8 cellular contexts compared by ENCODE assay signal in the genomic region with DNA sequence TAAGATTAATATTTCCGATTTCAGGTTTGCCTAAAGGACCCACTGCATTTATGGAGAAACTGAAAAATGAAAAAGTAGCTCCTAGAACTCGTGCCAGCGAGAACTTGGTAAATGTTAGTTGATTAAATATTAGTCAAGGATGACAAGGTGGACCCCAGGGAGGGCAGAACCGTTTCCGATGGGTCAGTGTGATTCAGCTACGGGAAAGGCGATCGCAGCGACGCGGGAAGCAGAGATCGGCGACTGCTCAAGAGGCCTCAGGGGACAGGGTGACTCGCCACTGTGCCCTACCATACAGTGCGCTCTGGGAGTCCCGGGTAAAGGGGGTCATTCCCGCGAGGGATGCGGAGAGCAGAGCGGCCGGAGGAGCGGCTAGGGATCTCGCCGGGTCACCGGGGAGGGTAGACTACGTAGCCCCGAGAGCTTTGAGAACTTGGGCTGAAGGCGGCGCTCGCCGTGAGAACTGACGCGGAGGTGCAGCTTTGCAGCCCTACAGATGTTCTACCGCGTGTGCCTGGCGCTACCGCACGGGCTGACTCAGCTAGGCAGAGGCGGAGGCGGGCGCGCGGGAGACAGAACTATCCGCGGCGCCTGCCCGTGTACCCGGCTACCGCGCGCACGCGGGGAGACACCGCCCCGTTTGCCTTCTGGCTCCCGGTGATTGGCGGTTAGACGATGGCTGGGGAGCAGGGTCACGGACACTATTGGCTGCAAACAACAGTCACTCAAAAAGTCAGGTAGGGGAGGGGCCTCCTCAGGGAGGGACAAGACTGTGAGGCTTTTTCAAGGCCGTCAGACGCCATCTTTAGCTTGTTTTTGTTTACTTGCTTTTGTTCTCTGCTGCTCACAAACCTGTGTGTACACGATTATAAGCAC. TPM values are rescaled to one million over a fixed set of nuclear protein-coding genes. Genes with fewer than 3 reads are reported as not detected.
A peak's percentile ranks its signal among the peaks of the same experiment; 100 is the strongest.
DNase-seq lines count a peak whose midpoint lies in the region; TF ChIP-seq lines count a peak whose summit lies in the region.

No MANE protein-coding gene starts in this region.

- peak overlapping the region; percentile 80 for H3K23ac ChIP-seq in neuronal stem cell (ENCODE audit: low read depth, low read length, poor library complexity)

- no peaks in the 10 kb centered on the region for H3K79me1 ChIP-seq in neuronal stem cell (ENCODE audit: low read depth, low read length)

- H2BK5ac ChIP-seq in neuronal stem cell (ENCODE audit: low read length) = peak overlapping the region; percentile 25

- TF ChIP-seq CTCF in MM.1S (IDR thresholded peaks at IDR 0.05; ENCODE audit: low read length) = peak; percentile 13; the same call in 1 of the 2 replicates

- peak overlapping the region; percentile 52 for H3K4me3 ChIP-seq in HAP-1
- H3K4me3 ChIP-seq in MM.1S (ENCODE audit: low read length) = peak overlapping the region; percentile 73
- peak overlapping the region; percentile 83 to 88 for H3K4me3 ChIP-seq in neuronal stem cell (ENCODE audit: low read length in 2 of 2)

- no peak overlapping the region for H2BK12ac ChIP-seq in neuronal stem cell (ENCODE audit: low read length)

- WGBS in neuronal stem cell (ENCODE audit: extremely low coverage in 2 of 2, insufficient read length in 2 of 2, insufficient replicate concordance in 1 of 2), 2 donors = no CpG with 5 or more reads among the region's 62 CpGs

- no peak overlapping the region for H4K8ac ChIP-seq in neuronal stem cell (ENCODE audit: low read depth, low read length)

- DNase-seq in GDM1 (lab: John Stamatoyannopoulos, UW) (peak; percentile 97), HAP-1 (ENCODE audit: low spot score in 2 of 2) (peak; percentile 97), MM.1S (peak; percentile 92), SIG-M5 (lab: John Stamatoyannopoulos, UW) (peak; percentile 85), foreskin melanocyte (peak; percentile 97), neuronal stem cell (ENCODE audit: low spot score) (peak; percentile 95), substantia nigra (lab: John Stamatoyannopoulos, UW) (peak; percentile 66 to 98 (median 95))
- peak; percentile 84 to 94 (median 88) for DNase-seq in activated naive CD4-positive, alpha-beta T cell (lab: John Stamatoyannopoulos, UW)

- no peaks in the 10 kb centered on the region for H3K79me2 ChIP-seq in MM.1S (ENCODE audit: low read length)

- H2BK15ac ChIP-seq in neuronal stem cell (ENCODE audit: low read length) = no peak overlapping the region

- H2BK120ac ChIP-seq in neuronal stem cell (ENCODE audit: low read depth, low read length) = no peak overlapping the region

- in situ Hi-C loops in HAP-1 (cut with MboI; ENCODE audit: low sequenced_read_pairs) = no loop called here

- H3K4me1 ChIP-seq in HAP-1 (peaks cover 29% of the 10 kb centered on the region), MM.1S (ENCODE audit: low read length) (peaks cover 17% of the 10 kb centered on the region; the same call in 1 of the 2 replicates), neuronal stem cell (ENCODE audit: control insufficient read depth in 2 of 2, insufficient read depth in 1 of 2, low read depth in 1 of 2, low read length in 2 of 2) (peaks cover 5 to 7% of the 10 kb centered on the region in 2 donors)

- H2AK5ac ChIP-seq in neuronal stem cell (ENCODE audit: low read depth, low read length) = no peak overlapping the region

- no peaks in the 10 kb centered on the region for H3K9me2 ChIP-seq in MM.1S (replicated peaks; ENCODE audit: insufficient read depth, low read length)

- peak overlapping the region; percentile 48 for H2AFZ ChIP-seq in MM.1S (ENCODE audit: low read length)
- peak overlapping the region; percentile 84 for H2AFZ ChIP-seq in neuronal stem cell (ENCODE audit: low read length)

- peak overlapping the region; percentile 98 for H3K18ac ChIP-seq in neuronal stem cell (ENCODE audit: low read length)

- H3K4me2 ChIP-seq in MM.1S (ENCODE audit: low read depth, low read length) = peak overlapping the region; percentile 85
- peak overlapping the region; percentile 72 for H3K4me2 ChIP-seq in neuronal stem cell (ENCODE audit: insufficient read depth, low read length, poor library complexity, severe bottlenecking)

- H3K9ac ChIP-seq in MM.1S (ENCODE audit: low read length) (peak overlapping the region; percentile 86), neuronal stem cell (ENCODE audit: low read depth, low read length, poor library complexity) (peak overlapping the region; percentile 89)

- H3K36me3 ChIP-seq in HAP-1 (replicated peaks) (no peaks in the 10 kb centered on the region), MM.1S (replicated peaks; ENCODE audit: insufficient read depth, low read length) (no peaks in the 10 kb centered on the region), neuronal stem cell (replicated peaks in 1 of 2; ENCODE audit: control insufficient read depth in 2 of 2, insufficient read depth in 2 of 2, low read length in 2 of 2) (no peaks in the 10 kb centered on the region)

- peaks cover 19% of the 10 kb centered on the region for H3F3A ChIP-seq in MM.1S (ENCODE audit: insufficient read depth, low read length)

- H4K20me1 ChIP-seq in MM.1S (ENCODE audit: insufficient read depth, low read length) = no peaks in the 10 kb centered on the region

- no peaks in the 10 kb centered on the region for H3K27me3 ChIP-seq in HAP-1 (ENCODE audit: low read depth)
- no peaks in the 10 kb centered on the region for H3K27me3 ChIP-seq in MM.1S (replicated peaks; ENCODE audit: insufficient read depth, low read length)
- no peaks in the 10 kb centered on the region for H3K27me3 ChIP-seq in neuronal stem cell (ENCODE audit: control insufficient read depth in 3 of 3, insufficient read depth in 3 of 3, low read depth in 1 of 3, low read length in 3 of 3)

- no peak overlapping the region for H3K4ac ChIP-seq in neuronal stem cell (ENCODE audit: low read length)

- peak overlapping the region; percentile 14 for H4K91ac ChIP-seq in neuronal stem cell (ENCODE audit: low read depth, low read length, poor library complexity)

- H3K27ac ChIP-seq in MM.1S (ENCODE audit: low read length) (peak overlapping the region; percentile 91), neuronal stem cell (replicated peaks; ENCODE audit: low read length) (peak overlapping the region; percentile 92), substantia nigra (ENCODE audit: low read depth, low read length, poor library complexity, severe bottlenecking) (peak overlapping the region; percentile 99)

- H3K9me3 ChIP-seq in HAP-1 (no peaks in the 10 kb centered on the region), MM.1S (replicated peaks; ENCODE audit: insufficient read depth, low read length) (no peaks in the 10 kb centered on the region), neuronal stem cell (replicated peaks in 1 of 2; ENCODE audit: control insufficient read depth in 2 of 2, insufficient read depth in 1 of 2, low read depth in 1 of 2, low read length in 2 of 2) (peaks cover 0 to 8% of the 10 kb centered on the region in 2 donors)

- H3K14ac ChIP-seq in neuronal stem cell (ENCODE audit: low read length) = peak overlapping the region; percentile 56

RNA-seq across cellular contexts. Expression of a gene that starts 3.2 kb away (rescaled TPM):
- 7.0 TPM for polyA plus RNA-seq in neuronal stem cell (2013, experiment 1 of 2)
- 6.1 TPM for polyA plus RNA-seq in neuronal stem cell (2013, experiment 2 of 2)

RNA-seq across cellular contexts. Expression of a gene that starts 24.4 kb away (rescaled TPM):
- polyA plus RNA-seq in neuronal stem cell (2013, experiment 1 of 2) = 63.6 TPM
- polyA plus RNA-seq in neuronal stem cell (2013, experiment 2 of 2) = 64.1 TPM

RNA-seq across cellular contexts. Expression of a gene that starts 27.9 kb away (rescaled TPM):
- polyA plus RNA-seq in neuronal stem cell (2013, experiment 1 of 2) = 136 TPM
- polyA plus RNA-seq in neuronal stem cell (2013, experiment 2 of 2) = 135 TPM

RNA-seq across cellular contexts. Expression of a gene that starts 35.2 kb away (rescaled TPM):
- polyA plus RNA-seq in neuronal stem cell (2013, experiment 1 of 2) = not detected
- polyA plus RNA-seq in neuronal stem cell (2013, experiment 2 of 2) = not detected

RNA-seq across cellular contexts. Expression of a gene that starts 49.9 kb away (rescaled TPM):
- 59.1 TPM for polyA plus RNA-seq in neuronal stem cell (2013, experiment 1 of 2)
- 60.9 TPM for polyA plus RNA-seq in neuronal stem cell (2013, experiment 2 of 2)

Comparison
In these comparisons a context has a peak if more than half of its experiments do, and no peak if none do; other contexts are left out.
1. Peak in every context shown above with its lines: DNase-seq, H3K4me3 ChIP-seq and H3K27ac ChIP-seq.